ENCODE assay signal across 28 cellular contexts in the genomic region with DNA sequence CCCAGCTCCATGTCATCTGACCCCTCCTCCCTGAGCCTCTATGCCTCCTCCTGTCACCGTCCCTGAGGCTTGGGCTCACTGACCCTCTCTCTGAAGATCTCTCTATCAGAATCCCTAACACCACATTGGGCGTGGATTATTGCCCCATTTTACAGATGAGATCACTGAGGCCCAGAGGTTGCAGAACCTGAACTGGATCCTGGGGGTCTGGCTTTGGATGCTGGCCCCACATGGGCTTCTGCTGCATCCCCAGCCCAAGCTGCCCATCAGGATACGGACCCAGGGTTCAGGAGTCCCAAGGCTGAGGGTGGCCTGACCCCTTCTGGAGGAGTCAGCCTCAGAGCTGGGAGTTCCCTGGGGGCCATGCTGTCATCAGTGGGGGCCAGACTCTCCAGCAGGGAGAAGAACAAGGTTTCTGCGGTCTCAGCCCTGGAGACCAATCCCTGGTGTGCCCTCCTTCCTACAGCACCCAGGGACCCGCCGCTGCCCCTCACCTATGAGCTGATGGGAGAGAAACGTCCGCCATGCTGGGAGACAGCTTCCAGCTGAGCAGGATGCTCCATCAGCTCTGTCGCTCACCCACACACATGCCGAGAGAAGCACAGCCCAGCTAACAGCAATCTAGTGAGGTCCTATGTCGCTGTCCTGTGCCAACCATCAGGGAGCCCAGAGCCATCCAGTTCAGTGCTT.
DNase-seq lines count a peak whose midpoint lies in the region; ATAC-seq and TF ChIP-seq lines count a peak whose summit lies in the region.
"Had no signal": no experiment of that assay in that cellular context is flagged by ENCODE, and none has a peak within 500 bp of the region (broad histone marks: within the 10 kb centered on the region; RNA-seq: fewer than 3 reads in every experiment).

No MANE protein-coding gene starts in this region.

- H4K20me1 ChIP-seq in BLaER1 treated with 17β-estradiol and CSF1 and Interleukin-3, amounts not matched to agents 10 nM and 100 nM: peaks cover 0 to 85% (median 49%) of the 10 kb centered on the region in 11 experiments; a peak in 16 of 22 replicates

- H3K4me3 Mint-ChIP-seq in T-helper 1 cell treated with Interleukin-12 subunit alpha and Interleukin-12 subunit beta and Interleukin-4 antibody, amounts not matched to agents 30 μg/mL and 1 μg/mL, for 36 hours: peak overlapping the region; percentile 3
- peak overlapping the region; percentile 21 for H3K4me3 Mint-ChIP-seq in T-helper 17 cell
- H3K4me3 Mint-ChIP-seq in naive thymus-derived CD4-positive, alpha-beta T cell: peak overlapping the region in 7 of 10 donors; percentile 14 to 83 (median 55)
- H3K4me3 Mint-ChIP-seq: activated CD4-positive, alpha-beta T cell treated with anti-CD3 and anti-CD28 coated beads for 36 hours; nephron; stimulated activated naive CD8-positive, alpha-beta T cell treated with anti-CD3 and anti-CD28 coated beads, Interleukin-15, Interleukin-2, amounts not matched to agents 100 ng/mL and 50 ng/mL, for 24 hours had no signal

- H3K9me3 Mint-ChIP-seq in T-helper 1 cell treated with Interleukin-12 subunit alpha and Interleukin-12 subunit beta and Interleukin-4 antibody, amounts not matched to agents 30 μg/mL and 1 μg/mL, for 36 hours: peaks cover 5% of the 10 kb centered on the region
- H3K9me3 Mint-ChIP-seq in naive thymus-derived CD4-positive, alpha-beta T cell: peaks cover 0 to 5% (median 0%) of the 10 kb centered on the region in 11 donors
- H3K9me3 Mint-ChIP-seq: IgD-negative memory B cell; nephron; stimulated activated naive CD8-positive, alpha-beta T cell treated with anti-CD3 and anti-CD28 coated beads, Interleukin-15, Interleukin-2, amounts not matched to agents 100 ng/mL and 50 ng/mL, for 24 hours had no signal

- H3K4me1 ChIP-seq in BLaER1 treated with 17β-estradiol and CSF1 and Interleukin-3, amounts not matched to agents 10 nM and 100 nM: peaks cover 55 to 99% (median 79%) of the 10 kb centered on the region in 10 experiments
- H3K4me1 ChIP-seq in naive thymus-derived CD4-positive, alpha-beta T cell (ENCODE audit: control insufficient read depth in 2 of 2, insufficient read depth in 2 of 2, low read length in 2 of 2): peaks cover 53 to 65% of the 10 kb centered on the region in 2 donors

- no peaks in the 10 kb centered on the region for H3K36me3 ChIP-seq in BLaER1 treated with 17β-estradiol and CSF1 and Interleukin-3, amounts not matched to agents 10 nM and 100 nM
- no peaks in the 10 kb centered on the region for H3K36me3 ChIP-seq in naive thymus-derived CD4-positive, alpha-beta T cell (ENCODE audit: control insufficient read depth in 2 of 3, insufficient read depth in 3 of 3, low read length in 3 of 3)
- H3K36me3 ChIP-seq: brain microvascular endothelial cell, heart left ventricle, thoracic aorta had no signal

- POLR2A ChIA-PET in naive thymus-derived CD4-positive, alpha-beta T cell (lab: Charles Lee): interaction anchor here (1.3 to 4.3 kb wide), 6 partner anchors 10 to 1037 kb away, joined by 3 to 39 read pairs (median 4); a partner anchor contains a TSS

- intact Hi-C loops in naive thymus-derived CD4-positive, alpha-beta T cell (cut with micrococcal nuclease): loop anchor here (5.0 kb wide), 2 partner anchors 182 to 468 kb away; no protein-coding TSS in a partner anchor

- peaks cover 28% of the 10 kb centered on the region for H3K27me3 Mint-ChIP-seq in T-helper 1 cell treated with Interleukin-12 subunit alpha and Interleukin-12 subunit beta and Interleukin-4 antibody, amounts not matched to agents 30 μg/mL and 1 μg/mL, for 36 hours (ENCODE audit: low read depth)
- H3K27me3 Mint-ChIP-seq in T-helper 17 cell: peaks cover 14% of the 10 kb centered on the region
- peaks cover 0 to 24% (median 3%) of the 10 kb centered on the region in 5 donors for H3K27me3 Mint-ChIP-seq in naive thymus-derived CD4-positive, alpha-beta T cell

- H3K27ac Mint-ChIP-seq in T-helper 1 cell treated with Interleukin-12 subunit alpha and Interleukin-12 subunit beta and Interleukin-4 antibody, amounts not matched to agents 30 μg/mL and 1 μg/mL, for 36 hours: peak overlapping the region; percentile 82
- peak overlapping the region; percentile 90 for H3K27ac Mint-ChIP-seq in T-helper 17 cell
- peak overlapping the region in 3 of 9 donors; percentile 57 to 81 (median 67) for H3K27ac Mint-ChIP-seq in naive thymus-derived CD4-positive, alpha-beta T cell
- H3K27ac Mint-ChIP-seq: nephron had no signal

- in situ Hi-C loops in GM13977 (cut with MboI; ENCODE audit: low pct_unique_long_range_greater_than_20kb, low sequenced_read_pairs, unreplicated experiment): no loop called here

- H3K9me3 ChIP-seq in BLaER1 treated with 17β-estradiol and CSF1 and Interleukin-3, amounts not matched to agents 10 nM and 100 nM (replicated peaks in 1 of 11): no peaks in the 10 kb centered on the region
- no peaks in the 10 kb centered on the region for H3K9me3 ChIP-seq in T-helper 17 cell (ENCODE audit: control insufficient read depth, low read length, poor library complexity, severe bottlenecking)
- H3K9me3 ChIP-seq in naive thymus-derived CD4-positive, alpha-beta T cell (ENCODE audit: control insufficient read depth in 2 of 3, low read length in 3 of 3): no peaks in the 10 kb centered on the region
- H3K9me3 ChIP-seq: heart left ventricle, thoracic aorta had no signal

- peaks cover 9% of the 10 kb centered on the region for H3K36me3 Mint-ChIP-seq in T-helper 1 cell treated with Interleukin-12 subunit alpha and Interleukin-12 subunit beta and Interleukin-4 antibody, amounts not matched to agents 30 μg/mL and 1 μg/mL, for 36 hours (ENCODE audit: low read depth)
- H3K36me3 Mint-ChIP-seq in T-helper 17 cell (ENCODE audit: low read depth): peaks cover 2% of the 10 kb centered on the region
- peaks cover 0 to 5% (median 0%) of the 10 kb centered on the region in 5 donors for H3K36me3 Mint-ChIP-seq in naive thymus-derived CD4-positive, alpha-beta T cell
- H3K36me3 Mint-ChIP-seq: IgD-negative memory B cell had no signal

- no peak for TF ChIP-seq CTCF in GM13977 (IDR thresholded peaks at IDR 0.05; ENCODE audit: extremely low read depth, insufficient read depth, missing control alignments)

- H3K9ac ChIP-seq in BLaER1 treated with 17β-estradiol and CSF1 and Interleukin-3, amounts not matched to agents 10 nM and 100 nM: peak overlapping the region in 2 of 11 experiments; percentile 78 to 82; a peak in 2 of 22 replicates
- H3K9ac ChIP-seq: GM23248 had no signal

- CTCF ChIA-PET in naive thymus-derived CD4-positive, alpha-beta T cell (lab: Charles Lee): interaction anchor here (0.6 to 2.8 kb wide), 6 partner anchors 14 to 45 kb away, joined by 3 to 10 read pairs (median 5); no protein-coding TSS in a partner anchor

- peaks cover 53 to 84% (median 72%) of the 10 kb centered on the region in 11 experiments for H3K27me3 ChIP-seq in BLaER1 treated with 17β-estradiol and CSF1 and Interleukin-3, amounts not matched to agents 10 nM and 100 nM
- H3K27me3 ChIP-seq in naive thymus-derived CD4-positive, alpha-beta T cell (ENCODE audit: control insufficient read depth in 2 of 2, insufficient read depth in 2 of 2, low read length in 2 of 2): no peaks in the 10 kb centered on the region
- H3K27me3 ChIP-seq: brain microvascular endothelial cell had no signal

- peak overlapping the region; percentile 94 to 99 (median 96) for H3K4me2 ChIP-seq in BLaER1 treated with 17β-estradiol and CSF1 and Interleukin-3, amounts not matched to agents 10 nM and 100 nM

- peaks cover 91% of the 10 kb centered on the region for H3K4me1 Mint-ChIP-seq in T-helper 1 cell treated with Interleukin-12 subunit alpha and Interleukin-12 subunit beta and Interleukin-4 antibody, amounts not matched to agents 30 μg/mL and 1 μg/mL, for 36 hours (ENCODE audit: low read depth)
- H3K4me1 Mint-ChIP-seq in T-helper 17 cell: peaks cover 79% of the 10 kb centered on the region
- peaks cover 59 to 94% (median 83%) of the 10 kb centered on the region in 7 donors for H3K4me1 Mint-ChIP-seq in naive thymus-derived CD4-positive, alpha-beta T cell

- no peak for ATAC-seq in T-helper 17 cell
- ATAC-seq in naive thymus-derived CD4-positive, alpha-beta T cell: no peak
- ATAC-seq: heart left ventricle had no signal

- DNase-seq in T-helper 1 cell (no peak), T-helper 17 cell (no peak), GM13977 (ENCODE audit: low spot score) (no peak), amygdala (lab: John Stamatoyannopoulos, UW) (no peak), MV-4-11 (lab: John Stamatoyannopoulos, UW) (no peak)
- no peak for DNase-seq in naive thymus-derived CD4-positive, alpha-beta T cell
- DNase-seq: activated CD4-positive, alpha-beta T cell treated with anti-CD3 and anti-CD28 coated beads for 36 hours; activated naive CD4-positive, alpha-beta T cell; brain microvascular endothelial cell; DND-41; foreskin melanocyte; GF-D8; kidney; midbrain; NCI-H1092 treated with DMSO at 0.1 percent for 48 hours; NCI-H187; NCI-H2171; NCI-H524 had no signal

- H3K27ac ChIP-seq in BLaER1 treated with 17β-estradiol and CSF1 and Interleukin-3, amounts not matched to agents 10 nM and 100 nM: peak overlapping the region in 4 of 11 experiments; percentile 69 to 91 (median 90); a peak in 8 of 22 replicates
- H3K27ac ChIP-seq in naive thymus-derived CD4-positive, alpha-beta T cell (ENCODE audit: low read depth, low read length): no peak overlapping the region
- H3K27ac ChIP-seq: 22Rv1, brain microvascular endothelial cell, GM23248, heart left ventricle, SK-N-MC, thoracic aorta had no signal

- H3K4me3 ChIP-seq in BLaER1 treated with 17β-estradiol and CSF1 and Interleukin-3, amounts not matched to agents 10 nM and 100 nM: 0 out of 20 replicates have a peak overlapping the region, but pooled peaks of 1 of the 10 experiments have one; percentile 62
- no peak overlapping the region for H3K4me3 ChIP-seq in naive thymus-derived CD4-positive, alpha-beta T cell (ENCODE audit: low read length)
- H3K4me3 ChIP-seq: GM23248, heart left ventricle, SK-N-MC, thoracic aorta had no signal

Comparison
In these comparisons a context has a peak if more than half of its experiments do, and no peak if none do; other contexts are left out.
1. H3K4me3 Mint-ChIP-seq: peak in every context shown above with its lines; median percentile 55 in naive thymus-derived CD4-positive, alpha-beta T cell; 21 in T-helper 17 cell; 3 in T-helper 1 cell treated with Interleukin-12 subunit alpha and Interleukin-12 subunit beta and Interleukin-4 antibody, amounts not matched to agents 30 μg/mL and 1 μg/mL, for 36 hours.